1 cellular context compared by ENCODE assay signal in the genomic region with DNA sequence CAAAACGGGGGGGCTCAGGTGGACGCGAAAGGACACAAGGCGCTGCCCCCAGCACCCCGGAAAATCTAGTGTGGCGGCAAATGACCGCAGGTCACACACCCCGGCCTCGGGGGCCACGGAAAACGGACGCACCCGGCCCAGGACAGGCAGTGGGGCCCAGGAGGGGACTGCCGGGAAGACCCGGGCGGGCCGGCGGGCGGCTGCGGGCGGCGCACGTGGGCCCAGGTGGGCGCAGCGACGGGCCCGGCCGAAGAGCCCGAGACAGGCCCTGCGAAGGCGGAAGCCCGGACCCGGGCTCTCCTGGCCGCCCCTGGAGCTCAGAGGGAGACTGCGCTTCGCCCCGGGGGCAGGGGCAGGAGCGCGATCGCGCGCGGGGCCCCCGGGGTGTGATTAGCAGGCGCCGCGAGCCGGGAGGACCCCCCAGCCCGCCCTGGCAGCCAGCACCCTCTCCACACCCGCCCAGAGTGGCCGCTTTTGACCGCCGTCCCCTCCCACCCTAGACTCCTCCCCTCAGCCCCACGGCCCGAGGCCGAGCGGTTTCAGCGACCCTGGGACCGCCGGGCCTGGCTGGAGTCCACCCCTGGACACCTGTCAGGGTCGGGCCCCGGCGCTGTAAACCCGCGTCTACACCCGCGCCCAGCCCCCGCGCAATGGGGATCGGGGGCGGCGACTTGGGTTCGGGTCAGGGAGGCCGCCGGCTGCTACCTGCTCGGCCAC.
A peak's percentile ranks its signal among the peaks of the same experiment; 100 is the strongest.
TF ChIP-seq lines count a peak whose summit lies in the region.

No MANE protein-coding gene starts in this region.

TF ChIP-seq in GM12878, 131 proteins besides CTCF, POLR2A, EP300 and RAD21 (continued from another document):
- TF ChIP-seq, protein P1, sequence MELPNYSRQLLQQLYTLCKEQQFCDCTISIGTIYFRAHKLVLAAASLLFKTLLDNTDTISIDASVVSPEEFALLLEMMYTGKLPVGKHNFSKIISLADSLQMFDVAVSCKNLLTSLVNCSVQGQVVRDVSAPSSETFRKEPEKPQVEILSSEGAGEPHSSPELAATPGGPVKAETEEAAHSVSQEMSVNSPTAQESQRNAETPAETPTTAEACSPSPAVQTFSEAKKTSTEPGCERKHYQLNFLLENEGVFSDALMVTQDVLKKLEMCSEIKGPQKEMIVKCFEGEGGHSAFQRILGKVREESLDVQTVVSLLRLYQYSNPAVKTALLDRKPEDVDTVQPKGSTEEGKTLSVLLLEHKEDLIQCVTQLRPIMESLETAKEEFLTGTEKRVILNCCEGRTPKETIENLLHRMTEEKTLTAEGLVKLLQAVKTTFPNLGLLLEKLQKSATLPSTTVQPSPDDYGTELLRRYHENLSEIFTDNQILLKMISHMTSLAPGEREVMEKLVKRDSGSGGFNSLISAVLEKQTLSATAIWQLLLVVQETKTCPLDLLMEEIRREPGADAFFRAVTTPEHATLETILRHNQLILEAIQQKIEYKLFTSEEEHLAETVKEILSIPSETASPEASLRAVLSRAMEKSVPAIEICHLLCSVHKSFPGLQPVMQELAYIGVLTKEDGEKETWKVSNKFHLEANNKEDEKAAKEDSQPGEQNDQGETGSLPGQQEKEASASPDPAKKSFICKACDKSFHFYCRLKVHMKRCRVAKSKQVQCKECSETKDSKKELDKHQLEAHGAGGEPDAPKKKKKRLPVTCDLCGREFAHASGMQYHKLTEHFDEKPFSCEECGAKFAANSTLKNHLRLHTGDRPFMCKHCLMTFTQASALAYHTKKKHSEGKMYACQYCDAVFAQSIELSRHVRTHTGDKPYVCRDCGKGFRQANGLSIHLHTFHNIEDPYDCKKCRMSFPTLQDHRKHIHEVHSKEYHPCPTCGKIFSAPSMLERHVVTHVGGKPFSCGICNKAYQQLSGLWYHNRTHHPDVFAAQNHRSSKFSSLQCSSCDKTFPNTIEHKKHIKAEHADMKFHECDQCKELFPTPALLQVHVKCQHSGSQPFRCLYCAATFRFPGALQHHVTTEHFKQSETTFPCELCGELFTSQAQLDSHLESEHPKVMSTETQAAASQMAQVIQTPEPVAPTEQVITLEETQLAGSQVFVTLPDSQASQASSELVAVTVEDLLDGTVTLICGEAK (IDR thresholded peaks at IDR 0.05; ENCODE audit: borderline replicate concordance) = no peak
- TF ChIP-seq RB1 (IDR thresholded peaks at IDR 0.05; ENCODE audit: borderline replicate concordance) (0 out of 2 replicates have a peak, but pooled peaks have one; percentile 21), FOXK2 (IDR thresholded peaks at IDR 0.05) (no peak), DPF2 (IDR thresholded peaks at IDR 0.05) (0 out of 2 replicates have a peak, but pooled peaks have one; percentile 28), NRF1 (conservative IDR thresholded peaks at IDR 0.05; ENCODE audit: low read depth, low read length) (no peak), SREBF1 (IDR thresholded peaks at IDR 0.05; ENCODE audit: low read length) (no peak), SMAD1 (IDR thresholded peaks at IDR 0.05; ENCODE audit: low read depth, partially characterized antibody) (no peak), MXI1 (IDR thresholded peaks at IDR 0.05; ENCODE audit: low read depth, low read length) (peak; percentile 60; the same call in 1 of the 2 replicates), EED (IDR thresholded peaks at IDR 0.05; ENCODE audit: low read depth) (no peak), KAT2A (conservative IDR thresholded peaks at IDR 0.05; ENCODE audit: control insufficient read depth, low read depth, low read length) (no peak), MYC (IDR thresholded peaks at IDR 0.05; ENCODE audit: insufficient read depth, insufficient read length, insufficient replicate concordance, low read length, severe bottlenecking) (peak; percentile 31), CBFB (IDR thresholded peaks at IDR 0.05; ENCODE audit: low read depth) (no peak), NR2C1 (IDR thresholded peaks at IDR 0.05) (no peak), YBX1 (IDR thresholded peaks at IDR 0.05) (no peak), JUNB (IDR thresholded peaks at IDR 0.05) (no peak), IKZF1 (conservative IDR thresholded peaks at IDR 0.05) (peak; percentile 61; the same call in 1 of the 2 replicates), BHLHE40 (IDR thresholded peaks at IDR 0.05; ENCODE audit: borderline replicate concordance in 1 of 2, low read depth in 2 of 2, low read length in 1 of 2) (peak; percentile 55 to 83; a peak in 3 of 4 replicates), NFXL1 (IDR thresholded peaks at IDR 0.05; ENCODE audit: borderline replicate concordance) (no peak)
- TF ChIP-seq, protein P2, sequence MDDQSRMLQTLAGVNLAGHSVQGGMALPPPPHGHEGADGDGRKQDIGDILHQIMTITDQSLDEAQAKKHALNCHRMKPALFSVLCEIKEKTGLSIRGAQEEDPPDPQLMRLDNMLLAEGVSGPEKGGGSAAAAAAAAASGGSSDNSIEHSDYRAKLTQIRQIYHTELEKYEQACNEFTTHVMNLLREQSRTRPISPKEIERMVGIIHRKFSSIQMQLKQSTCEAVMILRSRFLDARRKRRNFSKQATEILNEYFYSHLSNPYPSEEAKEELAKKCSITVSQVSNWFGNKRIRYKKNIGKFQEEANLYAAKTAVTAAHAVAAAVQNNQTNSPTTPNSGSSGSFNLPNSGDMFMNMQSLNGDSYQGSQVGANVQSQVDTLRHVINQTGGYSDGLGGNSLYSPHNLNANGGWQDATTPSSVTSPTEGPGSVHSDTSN (IDR thresholded peaks at IDR 0.05; ENCODE audit: insufficient replicate concordance, low read depth, low read length) = no peak
- TF ChIP-seq, protein P3, sequence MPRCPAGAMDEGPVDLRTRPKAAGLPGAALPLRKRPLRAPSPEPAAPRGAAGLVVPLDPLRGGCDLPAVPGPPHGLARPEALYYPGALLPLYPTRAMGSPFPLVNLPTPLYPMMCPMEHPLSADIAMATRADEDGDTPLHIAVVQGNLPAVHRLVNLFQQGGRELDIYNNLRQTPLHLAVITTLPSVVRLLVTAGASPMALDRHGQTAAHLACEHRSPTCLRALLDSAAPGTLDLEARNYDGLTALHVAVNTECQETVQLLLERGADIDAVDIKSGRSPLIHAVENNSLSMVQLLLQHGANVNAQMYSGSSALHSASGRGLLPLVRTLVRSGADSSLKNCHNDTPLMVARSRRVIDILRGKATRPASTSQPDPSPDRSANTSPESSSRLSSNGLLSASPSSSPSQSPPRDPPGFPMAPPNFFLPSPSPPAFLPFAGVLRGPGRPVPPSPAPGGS (IDR thresholded peaks at IDR 0.05; ENCODE audit: borderline replicate concordance, insufficient read depth, low read depth, low read length, poor library complexity, severe bottlenecking) = no peak
- TF ChIP-seq, protein P4, sequence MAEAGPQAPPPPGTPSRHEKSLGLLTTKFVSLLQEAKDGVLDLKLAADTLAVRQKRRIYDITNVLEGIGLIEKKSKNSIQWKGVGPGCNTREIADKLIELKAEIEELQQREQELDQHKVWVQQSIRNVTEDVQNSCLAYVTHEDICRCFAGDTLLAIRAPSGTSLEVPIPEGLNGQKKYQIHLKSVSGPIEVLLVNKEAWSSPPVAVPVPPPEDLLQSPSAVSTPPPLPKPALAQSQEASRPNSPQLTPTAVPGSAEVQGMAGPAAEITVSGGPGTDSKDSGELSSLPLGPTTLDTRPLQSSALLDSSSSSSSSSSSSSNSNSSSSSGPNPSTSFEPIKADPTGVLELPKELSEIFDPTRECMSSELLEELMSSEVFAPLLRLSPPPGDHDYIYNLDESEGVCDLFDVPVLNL (IDR thresholded peaks at IDR 0.05; ENCODE audit: low read depth, low read length) = no peak
- TF ChIP-seq, protein P5, sequence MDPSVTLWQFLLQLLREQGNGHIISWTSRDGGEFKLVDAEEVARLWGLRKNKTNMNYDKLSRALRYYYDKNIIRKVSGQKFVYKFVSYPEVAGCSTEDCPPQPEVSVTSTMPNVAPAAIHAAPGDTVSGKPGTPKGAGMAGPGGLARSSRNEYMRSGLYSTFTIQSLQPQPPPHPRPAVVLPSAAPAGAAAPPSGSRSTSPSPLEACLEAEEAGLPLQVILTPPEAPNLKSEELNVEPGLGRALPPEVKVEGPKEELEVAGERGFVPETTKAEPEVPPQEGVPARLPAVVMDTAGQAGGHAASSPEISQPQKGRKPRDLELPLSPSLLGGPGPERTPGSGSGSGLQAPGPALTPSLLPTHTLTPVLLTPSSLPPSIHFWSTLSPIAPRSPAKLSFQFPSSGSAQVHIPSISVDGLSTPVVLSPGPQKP (IDR thresholded peaks at IDR 0.05; ENCODE audit: low read depth, low read length) = no peak
- TF ChIP-seq, protein P6, sequence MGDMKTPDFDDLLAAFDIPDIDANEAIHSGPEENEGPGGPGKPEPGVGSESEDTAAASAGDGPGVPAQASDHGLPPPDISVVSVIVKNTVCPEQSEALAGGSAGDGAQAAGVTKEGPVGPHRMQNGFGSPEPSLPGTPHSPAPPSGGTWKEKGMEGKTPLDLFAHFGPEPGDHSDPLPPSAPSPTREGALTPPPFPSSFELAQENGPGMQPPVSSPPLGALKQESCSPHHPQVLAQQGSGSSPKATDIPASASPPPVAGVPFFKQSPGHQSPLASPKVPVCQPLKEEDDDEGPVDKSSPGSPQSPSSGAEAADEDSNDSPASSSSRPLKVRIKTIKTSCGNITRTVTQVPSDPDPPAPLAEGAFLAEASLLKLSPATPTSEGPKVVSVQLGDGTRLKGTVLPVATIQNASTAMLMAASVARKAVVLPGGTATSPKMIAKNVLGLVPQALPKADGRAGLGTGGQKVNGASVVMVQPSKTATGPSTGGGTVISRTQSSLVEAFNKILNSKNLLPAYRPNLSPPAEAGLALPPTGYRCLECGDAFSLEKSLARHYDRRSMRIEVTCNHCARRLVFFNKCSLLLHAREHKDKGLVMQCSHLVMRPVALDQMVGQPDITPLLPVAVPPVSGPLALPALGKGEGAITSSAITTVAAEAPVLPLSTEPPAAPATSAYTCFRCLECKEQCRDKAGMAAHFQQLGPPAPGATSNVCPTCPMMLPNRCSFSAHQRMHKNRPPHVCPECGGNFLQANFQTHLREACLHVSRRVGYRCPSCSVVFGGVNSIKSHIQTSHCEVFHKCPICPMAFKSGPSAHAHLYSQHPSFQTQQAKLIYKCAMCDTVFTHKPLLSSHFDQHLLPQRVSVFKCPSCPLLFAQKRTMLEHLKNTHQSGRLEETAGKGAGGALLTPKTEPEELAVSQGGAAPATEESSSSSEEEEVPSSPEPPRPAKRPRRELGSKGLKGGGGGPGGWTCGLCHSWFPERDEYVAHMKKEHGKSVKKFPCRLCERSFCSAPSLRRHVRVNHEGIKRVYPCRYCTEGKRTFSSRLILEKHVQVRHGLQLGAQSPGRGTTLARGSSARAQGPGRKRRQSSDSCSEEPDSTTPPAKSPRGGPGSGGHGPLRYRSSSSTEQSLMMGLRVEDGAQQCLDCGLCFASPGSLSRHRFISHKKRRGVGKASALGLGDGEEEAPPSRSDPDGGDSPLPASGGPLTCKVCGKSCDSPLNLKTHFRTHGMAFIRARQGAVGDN (IDR thresholded peaks at IDR 0.05) = 0 out of 2 replicates have a peak, but pooled peaks have one; percentile 54
- TF ChIP-seq, protein P7, sequence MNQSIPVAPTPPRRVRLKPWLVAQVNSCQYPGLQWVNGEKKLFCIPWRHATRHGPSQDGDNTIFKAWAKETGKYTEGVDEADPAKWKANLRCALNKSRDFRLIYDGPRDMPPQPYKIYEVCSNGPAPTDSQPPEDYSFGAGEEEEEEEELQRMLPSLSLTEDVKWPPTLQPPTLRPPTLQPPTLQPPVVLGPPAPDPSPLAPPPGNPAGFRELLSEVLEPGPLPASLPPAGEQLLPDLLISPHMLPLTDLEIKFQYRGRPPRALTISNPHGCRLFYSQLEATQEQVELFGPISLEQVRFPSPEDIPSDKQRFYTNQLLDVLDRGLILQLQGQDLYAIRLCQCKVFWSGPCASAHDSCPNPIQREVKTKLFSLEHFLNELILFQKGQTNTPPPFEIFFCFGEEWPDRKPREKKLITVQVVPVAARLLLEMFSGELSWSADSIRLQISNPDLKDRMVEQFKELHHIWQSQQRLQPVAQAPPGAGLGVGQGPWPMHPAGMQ (IDR thresholded peaks at IDR 0.05; ENCODE audit: borderline replicate concordance) = no peak
